ENCODE assay signal across 1 cellular context in genomic region chr20:56629464-56630085, GRCh38.
TF ChIP-seq lines count a peak whose summit lies in the region.

No MANE protein-coding gene starts in this region.

TF ChIP-seq in IMR-90, 13 proteins besides CTCF, POLR2A, EP300 and RAD21 (continued from another document):
- no peak for TF ChIP-seq ELK1 (IDR thresholded peaks at IDR 0.05; ENCODE audit: borderline replicate concordance, low read depth, low read length)
